ENCODE assay signal across 1 cellular context in the genomic region with DNA sequence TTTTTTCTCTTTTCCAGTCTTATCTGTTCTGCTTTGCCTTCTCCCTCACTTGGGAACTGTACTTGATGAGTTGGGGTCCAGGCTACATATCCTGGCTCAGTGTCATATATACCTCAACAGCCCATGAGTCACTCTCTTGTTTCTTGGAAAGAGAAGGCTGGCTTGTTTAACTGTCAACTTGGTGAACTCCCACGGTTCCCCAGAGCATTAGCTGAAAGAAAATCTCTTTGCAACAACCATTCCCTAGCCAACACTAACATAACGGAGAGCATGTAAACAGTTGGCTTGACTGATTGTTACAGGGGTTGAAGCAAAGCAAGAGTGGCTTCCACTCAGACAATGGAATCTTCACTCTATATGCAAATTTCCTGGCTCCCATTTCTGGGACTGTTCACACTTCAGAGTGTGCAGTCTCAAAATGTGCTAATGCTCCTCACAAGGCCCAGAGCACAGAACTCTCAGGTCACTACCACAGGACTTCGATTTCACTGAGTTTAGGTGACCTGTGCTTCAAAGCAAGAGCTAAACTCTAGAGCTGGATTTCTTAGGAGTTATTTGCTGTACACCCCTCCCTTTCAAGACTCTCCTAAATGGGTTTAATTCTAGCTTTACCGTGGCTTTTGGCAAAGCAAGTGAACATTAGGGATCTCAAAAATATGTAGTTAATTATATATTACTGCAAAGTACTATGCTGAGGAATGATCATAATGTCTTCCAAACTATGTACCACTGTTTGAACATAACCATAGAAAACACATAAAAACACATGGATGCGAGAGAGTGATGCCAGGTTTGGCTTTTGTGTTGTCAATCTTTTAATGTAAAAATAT.
A peak's percentile ranks its signal among the peaks of the same experiment; 100 is the strongest.
TF ChIP-seq lines count a peak whose summit lies in the region.

No MANE protein-coding gene starts in this region.

TF ChIP-seq in SK-N-SH, 30 proteins besides CTCF, POLR2A, EP300 and RAD21 (continued from another document):
- TF ChIP-seq ZBTB33 (IDR thresholded peaks at IDR 0.05; ENCODE audit: borderline replicate concordance, low read depth) (peak; percentile 74; the same call in 1 of the 2 replicates), MEF2A (IDR thresholded peaks at IDR 0.05; ENCODE audit: borderline replicate concordance, low read depth) (0 out of 2 replicates have a peak, but pooled peaks have one; percentile 15), PBX3 (IDR thresholded peaks at IDR 0.05) (peak; percentile 96), TAF1 (IDR thresholded peaks at IDR 0.05; ENCODE audit: borderline replicate concordance, low read depth, low read length) (no peak; the same call in 1 of the 2 replicates), FOSL2 (IDR thresholded peaks at IDR 0.05; ENCODE audit: borderline replicate concordance, low read depth) (peak; percentile 91), SIN3A (IDR thresholded peaks at IDR 0.05; ENCODE audit: borderline replicate concordance, low read depth, low read length) (peak; percentile 79; the same call in 1 of the 2 replicates), RCOR1 (IDR thresholded peaks at IDR 0.05; ENCODE audit: low read length) (no peak), SMC3 (IDR thresholded peaks at IDR 0.05; ENCODE audit: low read depth, low read length) (0 out of 2 replicates have a peak, but pooled peaks have one; percentile 7), POLR2AphosphoS5 (IDR thresholded peaks at IDR 0.05; ENCODE audit: low read depth, low read length) (peak; percentile 86), TEAD4 (IDR thresholded peaks at IDR 0.05; ENCODE audit: borderline replicate concordance, insufficient read depth) (peak; percentile 84), TCF12 (IDR thresholded peaks at IDR 0.05) (peak; percentile 99), JUND (IDR thresholded peaks at IDR 0.05) (peak; percentile 95), EZH2phosphoT487 (IDR thresholded peaks at IDR 0.05; ENCODE audit: borderline replicate concordance, low read depth) (no peak)
- TF ChIP-seq, protein P1, sequence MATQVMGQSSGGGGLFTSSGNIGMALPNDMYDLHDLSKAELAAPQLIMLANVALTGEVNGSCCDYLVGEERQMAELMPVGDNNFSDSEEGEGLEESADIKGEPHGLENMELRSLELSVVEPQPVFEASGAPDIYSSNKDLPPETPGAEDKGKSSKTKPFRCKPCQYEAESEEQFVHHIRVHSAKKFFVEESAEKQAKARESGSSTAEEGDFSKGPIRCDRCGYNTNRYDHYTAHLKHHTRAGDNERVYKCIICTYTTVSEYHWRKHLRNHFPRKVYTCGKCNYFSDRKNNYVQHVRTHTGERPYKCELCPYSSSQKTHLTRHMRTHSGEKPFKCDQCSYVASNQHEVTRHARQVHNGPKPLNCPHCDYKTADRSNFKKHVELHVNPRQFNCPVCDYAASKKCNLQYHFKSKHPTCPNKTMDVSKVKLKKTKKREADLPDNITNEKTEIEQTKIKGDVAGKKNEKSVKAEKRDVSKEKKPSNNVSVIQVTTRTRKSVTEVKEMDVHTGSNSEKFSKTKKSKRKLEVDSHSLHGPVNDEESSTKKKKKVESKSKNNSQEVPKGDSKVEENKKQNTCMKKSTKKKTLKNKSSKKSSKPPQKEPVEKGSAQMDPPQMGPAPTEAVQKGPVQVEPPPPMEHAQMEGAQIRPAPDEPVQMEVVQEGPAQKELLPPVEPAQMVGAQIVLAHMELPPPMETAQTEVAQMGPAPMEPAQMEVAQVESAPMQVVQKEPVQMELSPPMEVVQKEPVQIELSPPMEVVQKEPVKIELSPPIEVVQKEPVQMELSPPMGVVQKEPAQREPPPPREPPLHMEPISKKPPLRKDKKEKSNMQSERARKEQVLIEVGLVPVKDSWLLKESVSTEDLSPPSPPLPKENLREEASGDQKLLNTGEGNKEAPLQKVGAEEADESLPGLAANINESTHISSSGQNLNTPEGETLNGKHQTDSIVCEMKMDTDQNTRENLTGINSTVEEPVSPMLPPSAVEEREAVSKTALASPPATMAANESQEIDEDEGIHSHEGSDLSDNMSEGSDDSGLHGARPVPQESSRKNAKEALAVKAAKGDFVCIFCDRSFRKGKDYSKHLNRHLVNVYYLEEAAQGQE (IDR thresholded peaks at IDR 0.05; ENCODE audit: low read depth, low read length), result 0 out of 2 replicates have a peak, but pooled peaks have one; percentile 65
TF ChIP-seq in SK-N-SH: peak in this region for 14.
